12 cellular contexts compared by ENCODE assay signal in genomic region chr19:19486343-19487076, GRCh38. TPM values are rescaled to one million over a fixed set of nuclear protein-coding genes. Genes with fewer than 3 reads are reported as not detected.
A peak's percentile ranks its signal among the peaks of the same experiment; 100 is the strongest.
DNase-seq lines count a peak whose midpoint lies in the region; ATAC-seq, FAIRE-seq and TF ChIP-seq lines count a peak whose summit lies in the region.
"Had no signal": no experiment of that assay in that cellular context is flagged by ENCODE, and none has a peak within 500 bp of the region (broad histone marks: within the 10 kb centered on the region; RNA-seq: fewer than 3 reads in every experiment).

No MANE protein-coding gene starts in this region.

- DNase-seq in CD8-positive, alpha-beta T cell, result no peak
- no peak for DNase-seq in Karpas-422
- DNase-seq in neuronal stem cell (ENCODE audit: low spot score), result no peak
- no peak for DNase-seq in D721Med (ENCODE audit: insufficient read length, low spot score)
- DNase-seq: DMS153, MG63, NCI-H345 had no signal

- H2BK15ac ChIP-seq in neuronal stem cell (ENCODE audit: low read length), result no peak overlapping the region

- no peak overlapping the region for H2BK12ac ChIP-seq in neuronal stem cell (ENCODE audit: low read length)

- peaks cover 37% of the 10 kb centered on the region for H3K36me3 Mint-ChIP-seq in CD8-positive, alpha-beta T cell
- peaks cover 4% of the 10 kb centered on the region for H3K36me3 Mint-ChIP-seq in brain

- peak overlapping the region; percentile 32 for H3K18ac ChIP-seq in neuronal stem cell (ENCODE audit: low read length)

- POLR2A ChIA-PET in CD8-positive, alpha-beta T cell (lab: Charles Lee), result interaction anchor here (0.6 kb wide), 1 partner anchor 17 kb away, joined by 3 read pairs; no protein-coding TSS in a partner anchor

- TF ChIP-seq CTCF in CD8-positive, alpha-beta T cell (IDR thresholded peaks at IDR 0.05), result no peak
- TF ChIP-seq CTCF in brain (conservative IDR thresholded peaks at IDR 0.05) (no peak), D721Med (IDR thresholded peaks at IDR 0.05; ENCODE audit: insufficient read depth, missing control alignments) (no peak)

- H3K36me3 ChIP-seq in CD8-positive, alpha-beta T cell (ENCODE audit: insufficient read depth, low read length), result no peaks in the 10 kb centered on the region
- peaks cover 8% of the 10 kb centered on the region; the same call in 1 of the 2 replicates for H3K36me3 ChIP-seq in Karpas-422 (ENCODE audit: insufficient read depth, low read length)
- H3K36me3 ChIP-seq in neuronal stem cell (replicated peaks in 1 of 2; ENCODE audit: control insufficient read depth in 2 of 2, insufficient read depth in 2 of 2, low read length in 2 of 2), result peaks cover 16 to 53% of the 10 kb centered on the region in 2 donors

- no peaks in the 10 kb centered on the region; the same call in 1 of the 2 replicates for H4K20me1 ChIP-seq in Karpas-422 (ENCODE audit: insufficient read depth, low read depth, low read length)

- H3K4me3 ChIP-seq in CD8-positive, alpha-beta T cell (ENCODE audit: low read depth, low read length), result no peak overlapping the region
- H3K4me3 ChIP-seq in Karpas-422 (ENCODE audit: low read length), result no peak overlapping the region
- H3K4me3 ChIP-seq in neuronal stem cell (ENCODE audit: low read length in 2 of 2), result no peak overlapping the region
- H3K4me3 ChIP-seq: GM12878, MG63 had no signal

- peaks cover 24% of the 10 kb centered on the region for H3K79me1 ChIP-seq in neuronal stem cell (ENCODE audit: low read depth, low read length)

- no peak overlapping the region for H3K14ac ChIP-seq in neuronal stem cell (ENCODE audit: low read length)

- no peak overlapping the region for H2AK5ac ChIP-seq in neuronal stem cell (ENCODE audit: low read depth, low read length)

- H3K27me3 Mint-ChIP-seq in CD8-positive, alpha-beta T cell (ENCODE audit: low read depth), result no peaks in the 10 kb centered on the region
- no peaks in the 10 kb centered on the region for H3K27me3 Mint-ChIP-seq in brain

- no peaks in the 10 kb centered on the region for H3K27me3 ChIP-seq in CD8-positive, alpha-beta T cell (ENCODE audit: insufficient read depth, low read length)
- H3K27me3 ChIP-seq in Karpas-422 (ENCODE audit: low read length) (no peaks in the 10 kb centered on the region), neuronal stem cell (ENCODE audit: control insufficient read depth in 3 of 3, insufficient read depth in 3 of 3, low read depth in 1 of 3, low read length in 3 of 3) (no peaks in the 10 kb centered on the region)
- H3K27me3 ChIP-seq: MG63 had no signal

- no peak overlapping the region for H4K91ac ChIP-seq in neuronal stem cell (ENCODE audit: low read depth, low read length, poor library complexity)

- H3K4me3 Mint-ChIP-seq in CD8-positive, alpha-beta T cell, result no peak overlapping the region
- no peak overlapping the region for H3K4me3 Mint-ChIP-seq in brain

- H3K4me1 ChIP-seq in CD8-positive, alpha-beta T cell (ENCODE audit: insufficient read depth, low read length), result peaks cover 66% of the 10 kb centered on the region
- H3K4me1 ChIP-seq in Karpas-422 (ENCODE audit: low read length) (peaks cover 66% of the 10 kb centered on the region), neuronal stem cell (ENCODE audit: control insufficient read depth in 2 of 2, insufficient read depth in 1 of 2, low read depth in 1 of 2, low read length in 2 of 2) (peaks cover 37 to 39% of the 10 kb centered on the region in 2 donors)

- H3K27ac ChIP-seq in CD8-positive, alpha-beta T cell (ENCODE audit: low read depth, low read length), result peak overlapping the region; percentile 17
- no peak overlapping the region for H3K27ac ChIP-seq in Karpas-422 (ENCODE audit: low read length)
- H3K27ac ChIP-seq in neuronal stem cell (replicated peaks; ENCODE audit: low read length), result no peak overlapping the region

- no peak for ATAC-seq in CD8-positive, alpha-beta T cell
- no peak for ATAC-seq in HG02938 (IDR thresholded peaks at IDR 0.05; ENCODE audit: unreplicated experiment)
- no peak for ATAC-seq in HG03457 (IDR thresholded peaks at IDR 0.05; ENCODE audit: unreplicated experiment)
- ATAC-seq: GM12878, Panc1 had no signal

- no peak overlapping the region for H3K4ac ChIP-seq in neuronal stem cell (ENCODE audit: low read length)

- H3K4me2 ChIP-seq in Karpas-422 (ENCODE audit: low read depth, low read length, poor library complexity, severe bottlenecking), result no peak overlapping the region
- no peak overlapping the region for H3K4me2 ChIP-seq in neuronal stem cell (ENCODE audit: insufficient read depth, low read length, poor library complexity, severe bottlenecking)

- CTCF ChIA-PET in CD8-positive, alpha-beta T cell (lab: Charles Lee), result interaction anchor here (0.6 to 8.7 kb wide), 2 partner anchors 121 to 362 kb away, joined by 3 to 202 read pairs; no protein-coding TSS in a partner anchor

- H2BK120ac ChIP-seq in neuronal stem cell (ENCODE audit: low read depth, low read length), result no peak overlapping the region

- FAIRE-seq in D721Med (lab: Jason Lieb, UNC), result no peak
- FAIRE-seq: GM12878 had no signal

- H2AFZ ChIP-seq in Karpas-422 (ENCODE audit: low read length) (no peak overlapping the region), neuronal stem cell (ENCODE audit: low read length) (no peak overlapping the region)

- no peak overlapping the region for H3K23ac ChIP-seq in neuronal stem cell (ENCODE audit: low read depth, low read length, poor library complexity)

- peak overlapping the region; percentile 82 for H3K27ac Mint-ChIP-seq in CD8-positive, alpha-beta T cell
- peak overlapping the region in 3 of 5 experiments; percentile 69 to 98 (median 95) for H3K27ac Mint-ChIP-seq in brain

- H3K9ac ChIP-seq in Karpas-422 (ENCODE audit: low read length) (peak overlapping the region; percentile 9; the same call in 1 of the 2 replicates), neuronal stem cell (ENCODE audit: low read depth, low read length, poor library complexity) (no peak overlapping the region)

- H3K9me3 ChIP-seq in CD8-positive, alpha-beta T cell (ENCODE audit: low read length), result no peaks in the 10 kb centered on the region
- H3K9me3 ChIP-seq in Karpas-422 (ENCODE audit: low read length) (no peaks in the 10 kb centered on the region), neuronal stem cell (replicated peaks in 1 of 2; ENCODE audit: control insufficient read depth in 2 of 2, insufficient read depth in 1 of 2, low read depth in 1 of 2, low read length in 2 of 2) (no peaks in the 10 kb centered on the region)
- H3K9me3 ChIP-seq: MG63 had no signal

- H3K79me2 ChIP-seq in Karpas-422 (ENCODE audit: low read length), result peaks cover 83% of the 10 kb centered on the region

- H3K9me3 Mint-ChIP-seq in CD8-positive, alpha-beta T cell, result no peaks in the 10 kb centered on the region
- H3K9me3 Mint-ChIP-seq in brain, result no peaks in the 10 kb centered on the region

- intact Hi-C loops in CD8-positive, alpha-beta T cell (cut with DNase I, micrococcal nuclease), result loop anchor here (5.0 to 10.0 kb wide), 3 partner anchors 34 to 422 kb away; partner anchors contain the start of gene SLC25A42 (in 1 of the 2)

- peak overlapping the region; percentile 6 for H2BK5ac ChIP-seq in neuronal stem cell (ENCODE audit: low read length)

- no peak overlapping the region for H4K8ac ChIP-seq in neuronal stem cell (ENCODE audit: low read depth, low read length)

- H3K4me1 Mint-ChIP-seq in CD8-positive, alpha-beta T cell (ENCODE audit: low read depth), result peaks cover 70% of the 10 kb centered on the region
- peaks cover 81% of the 10 kb centered on the region for H3K4me1 Mint-ChIP-seq in brain

- H3K9me2 ChIP-seq in Karpas-422 (replicated peaks; ENCODE audit: insufficient read depth, low read length), result no peaks in the 10 kb centered on the region

- no CpG with 5 or more reads among the region's 15 CpGs for WGBS in neuronal stem cell (ENCODE audit: extremely low coverage in 2 of 2, insufficient read length in 2 of 2, insufficient replicate concordance in 1 of 2), 2 donors

RNA-seq across cellular contexts. Expression of gene TSSK6, which starts 28.8 kb away (rescaled TPM):
- 1 to 10 TPM; 3.6 to 3.7 TPM for total RNA-seq in CD8-positive, alpha-beta T cell
- total RNA-seq in Karpas-422 (2014; rRNA removed; shearing (Covaris generic); ENCODE audit: low replicate concordance), result 5.0 and 10.8 TPM in 2 replicates
- polyA plus RNA-seq in brain (ENCODE audit: insufficient read depth, low read depth, low replicate concordance), result 2.7 TPM
- 2.3 TPM for polyA plus RNA-seq in neuronal stem cell (2013, experiment 1 of 2)
- 2.2 TPM for polyA plus RNA-seq in neuronal stem cell (2013, experiment 2 of 2)

RNA-seq across cellular contexts. Expression of gene NDUFA13, which starts 29.5 kb away (rescaled TPM):
- 100 to 1,000 TPM; 151 to 166 TPM for total RNA-seq in CD8-positive, alpha-beta T cell
- 255 and 557 TPM in 2 replicates for total RNA-seq in Karpas-422 (2014; rRNA removed; shearing (Covaris generic); ENCODE audit: low replicate concordance)
- polyA plus RNA-seq in brain (ENCODE audit: insufficient read depth, low read depth, low replicate concordance), result 379 TPM
- polyA plus RNA-seq in neuronal stem cell (2013, experiment 1 of 2), result 218 TPM
- polyA plus RNA-seq in neuronal stem cell (2013, experiment 2 of 2), result 213 TPM

RNA-seq across cellular contexts. Expression of gene YJEFN3, which starts 42.2 kb away (rescaled TPM):
- 1 to 10 TPM; 3.4 to 4.3 TPM for total RNA-seq in CD8-positive, alpha-beta T cell
- 7.9 and 11.4 TPM in 2 replicates for total RNA-seq in Karpas-422 (2014; rRNA removed; shearing (Covaris generic); ENCODE audit: low replicate concordance)
- polyA plus RNA-seq in brain (ENCODE audit: insufficient read depth, low read depth, low replicate concordance), result 18.9 TPM
- polyA plus RNA-seq in neuronal stem cell (2013, experiment 1 of 2), result 10.9 TPM
- 9.9 TPM for polyA plus RNA-seq in neuronal stem cell (2013, experiment 2 of 2)

RNA-seq across cellular contexts. Expression of gene CILP2, which starts 51.6 kb away (rescaled TPM):
- total RNA-seq in CD8-positive, alpha-beta T cell, result under 1 TPM; 0.71 to 0.81 TPM
- total RNA-seq in Karpas-422 (2014; rRNA removed; shearing (Covaris generic); ENCODE audit: low replicate concordance), result 0.15 and 0.87 TPM in 2 replicates
- polyA plus RNA-seq in brain (ENCODE audit: insufficient read depth, low read depth, low replicate concordance), result 6.1 TPM
- 2.0 TPM for polyA plus RNA-seq in neuronal stem cell (2013, experiment 1 of 2)
- 2.1 TPM for polyA plus RNA-seq in neuronal stem cell (2013, experiment 2 of 2)
